In the genomic region with DNA sequence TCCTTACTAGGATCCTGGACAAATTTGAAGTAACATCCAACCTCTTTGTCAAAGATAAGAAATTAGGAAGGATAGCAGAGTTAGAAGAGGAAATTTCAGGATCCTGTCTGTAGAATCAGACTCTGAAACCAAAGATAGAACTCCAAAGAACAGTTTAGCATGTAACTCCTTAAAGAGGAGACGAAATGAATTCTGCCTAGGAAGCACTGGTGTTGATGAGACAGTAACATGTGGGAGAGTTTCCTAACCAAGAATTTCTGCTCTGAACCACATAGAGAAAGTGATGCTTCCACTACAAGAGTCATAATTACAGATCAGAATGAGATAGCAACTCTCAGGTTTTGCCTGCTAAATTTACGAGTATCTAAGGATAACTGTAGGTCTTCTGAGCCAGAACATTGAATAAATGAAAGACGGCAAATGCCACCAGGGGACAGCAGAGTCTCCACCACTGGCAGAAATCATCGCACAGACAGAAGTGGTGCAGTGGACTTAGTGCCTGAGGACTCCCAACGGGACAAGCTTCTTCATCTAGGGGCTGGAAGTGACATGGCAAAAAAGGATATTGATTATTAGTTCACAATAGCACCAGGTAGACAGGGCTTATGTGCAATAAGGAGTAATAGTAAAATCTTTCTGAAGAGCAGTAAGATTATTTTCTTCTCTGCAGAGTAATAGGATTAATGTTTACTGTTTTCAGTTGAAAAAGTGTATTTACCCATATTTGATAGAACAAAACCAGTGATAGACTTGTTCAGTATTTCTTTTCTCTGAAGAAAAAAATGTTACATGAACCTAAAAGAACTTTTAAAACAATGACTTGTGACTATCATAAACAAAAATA, we compare ENCODE assay signal across 9 cellular contexts. TPM values are rescaled to one million over a fixed set of nuclear protein-coding genes. Genes with fewer than 3 reads are reported as not detected.
DNase-seq lines count a peak whose midpoint lies in the region; ATAC-seq and TF ChIP-seq lines count a peak whose summit lies in the region.
"Had no signal": no experiment of that assay in that cellular context is flagged by ENCODE, and none has a peak within 500 bp of the region (broad histone marks: within the 10 kb centered on the region; RNA-seq: fewer than 3 reads in every experiment).

No MANE protein-coding gene starts in this region.

- DNase-seq in AG09319 (ENCODE audit: extremely low read depth, low read depth) (peak; percentile 27), NCI-H2227 treated with DMSO at 0.1 percent for 48 hours (lab: John Stamatoyannopoulos, UW) (peak; percentile 43), memory B cell (ENCODE audit: low spot score in 2 of 2) (peak; percentile 22 to 29), stomach (peak; percentile 68)
- DNase-seq in activated CD4-positive, alpha-beta T cell treated with anti-CD3 and anti-CD28 coated beads, Interleukin-2, amount 10 ng/mL, durations not matched to agents 24 days and 14 days = peak; percentile 85
- DNase-seq in effector CD4-positive, alpha-beta T cell = peak; percentile 20

- H3K27me3 Mint-ChIP-seq in activated CD4-positive, alpha-beta T cell treated with anti-CD3 and anti-CD28 coated beads, Interleukin-2, amount 10 ng/mL, durations not matched to agents 24 days and 14 days = peaks cover 13% of the 10 kb centered on the region
- peaks cover 26% of the 10 kb centered on the region for H3K27me3 Mint-ChIP-seq in memory B cell

- H3K27ac ChIP-seq in stomach = no peak overlapping the region

- TF ChIP-seq EP300 in stomach (IDR thresholded peaks at IDR 0.05) = no peak

- H3K27ac Mint-ChIP-seq in activated CD4-positive, alpha-beta T cell treated with anti-CD3 and anti-CD28 coated beads, Interleukin-2, amount 10 ng/mL, durations not matched to agents 24 days and 14 days = no peak overlapping the region
- no peak overlapping the region for H3K27ac Mint-ChIP-seq in memory B cell
- H3K27ac Mint-ChIP-seq: stimulated activated naive CD8-positive, alpha-beta T cell treated with anti-CD3 and anti-CD28 coated beads, Interleukin-15, Interleukin-2, amounts not matched to agents 100 ng/mL and 50 ng/mL, for 24 hours had no signal

- intact Hi-C loops in activated CD4-positive, alpha-beta T cell treated with anti-CD3 and anti-CD28 coated beads, Interleukin-2, amount 10 ng/mL, durations not matched to agents 24 days and 14 days (cut with micrococcal nuclease) = loop anchor here (1.0 to 10.0 kb wide), 4 partner anchors 120 to 717 kb away; no protein-coding TSS in a partner anchor
- intact Hi-C loops in stomach (cut with DNase I; ENCODE audit: low total_unique reads) = loop anchor here (5.0 to 10.0 kb wide), 3 partner anchors 122 to 475 kb away; no protein-coding TSS in a partner anchor

- H3K9me3 ChIP-seq in stomach = no peaks in the 10 kb centered on the region

- no peaks in the 10 kb centered on the region for H3K27me3 ChIP-seq in stomach

- ATAC-seq in GM18517 (IDR thresholded peaks at IDR 0.05; ENCODE audit: unreplicated experiment) (peak; percentile 91), HG03039 (IDR thresholded peaks at IDR 0.05; ENCODE audit: unreplicated experiment) (peak; percentile 77), memory B cell (ENCODE audit: low read depth) (peak; percentile 76)

- H3K36me3 Mint-ChIP-seq in activated CD4-positive, alpha-beta T cell treated with anti-CD3 and anti-CD28 coated beads, Interleukin-2, amount 10 ng/mL, durations not matched to agents 24 days and 14 days (ENCODE audit: low read depth) = no peaks in the 10 kb centered on the region
- no peaks in the 10 kb centered on the region for H3K36me3 Mint-ChIP-seq in memory B cell

- no peak overlapping the region for H3K4me3 ChIP-seq in stomach

- H3K36me3 ChIP-seq in stomach = no peaks in the 10 kb centered on the region

- H3K4me1 Mint-ChIP-seq in activated CD4-positive, alpha-beta T cell treated with anti-CD3 and anti-CD28 coated beads, Interleukin-2, amount 10 ng/mL, durations not matched to agents 24 days and 14 days = peaks cover 26% of the 10 kb centered on the region
- no peaks in the 10 kb centered on the region for H3K4me1 Mint-ChIP-seq in memory B cell

- 16 to 22% (median 19%) methylated on average over 5 of the region's 5 CpGs for WGBS in stomach, 5 donors

- peaks cover 0 to 7% (median 0%) of the 10 kb centered on the region in 4 donors for H3K4me1 ChIP-seq in stomach

- H3K9me3 Mint-ChIP-seq in activated CD4-positive, alpha-beta T cell treated with anti-CD3 and anti-CD28 coated beads, Interleukin-2, amount 10 ng/mL, durations not matched to agents 24 days and 14 days = no peaks in the 10 kb centered on the region
- H3K9me3 Mint-ChIP-seq in memory B cell = no peaks in the 10 kb centered on the region
- H3K9me3 Mint-ChIP-seq: stimulated activated naive CD8-positive, alpha-beta T cell treated with anti-CD3 and anti-CD28 coated beads, Interleukin-15, Interleukin-2, amounts not matched to agents 100 ng/mL and 50 ng/mL, for 24 hours had no signal

- peak; percentile 94 for TF ChIP-seq CTCF in AG09319 (IDR thresholded peaks at IDR 0.05; ENCODE audit: low read depth, low read length)
- peak in 5 of 7 experiments; percentile 65 to 97 (median 80) for TF ChIP-seq CTCF in stomach (IDR thresholded peaks at IDR 0.05)

- TF ChIP-seq POLR2A in stomach (IDR thresholded peaks at IDR 0.05) = no peak

- no peak overlapping the region for H3K4me3 Mint-ChIP-seq in activated CD4-positive, alpha-beta T cell treated with anti-CD3 and anti-CD28 coated beads, Interleukin-2, amount 10 ng/mL, durations not matched to agents 24 days and 14 days
- H3K4me3 Mint-ChIP-seq in memory B cell = no peak overlapping the region
- H3K4me3 Mint-ChIP-seq: stimulated activated naive CD8-positive, alpha-beta T cell treated with anti-CD3 and anti-CD28 coated beads, Interleukin-15, Interleukin-2, amounts not matched to agents 100 ng/mL and 50 ng/mL, for 24 hours had no signal

RNA-seq across cellular contexts. Expression of a gene that starts 6.7 kb away (rescaled TPM):
- 62.9 and 64.7 TPM in 2 replicates for total RNA-seq in activated CD4-positive, alpha-beta T cell treated with anti-CD3 and anti-CD28 coated beads, Interleukin-2, amount 10 ng/mL, durations not matched to agents 24 days and 14 days
- 10 to 100 TPM in 4 of 5 donors, 1 to 10 TPM in 1; 1.2 to 98.5 (median 12.9) TPM for total RNA-seq in stomach
- 10 to 100 TPM; 18.3 to 22.1 (median 20.9) TPM for polyA plus RNA-seq in stomach

RNA-seq across cellular contexts. Expression of a gene that starts 38.9 kb away (rescaled TPM):
- total RNA-seq in activated CD4-positive, alpha-beta T cell treated with anti-CD3 and anti-CD28 coated beads, Interleukin-2, amount 10 ng/mL, durations not matched to agents 24 days and 14 days = 19.1 and 19.2 TPM in 2 replicates
- 100 to 1,000 TPM in 1 of 5 donors, 10 to 100 TPM in 4; 28.7 to 109 (median 38.8) TPM for total RNA-seq in stomach
- polyA plus RNA-seq in stomach = 10 to 100 TPM in 1 of 3 donors, 1 to 10 TPM in 2; 4.8 to 15.7 (median 6.8) TPM

RNA-seq across cellular contexts. Expression of a gene that starts 57.8 kb away (rescaled TPM):
- 20.8 and 24.7 TPM in 2 replicates for total RNA-seq in activated CD4-positive, alpha-beta T cell treated with anti-CD3 and anti-CD28 coated beads, Interleukin-2, amount 10 ng/mL, durations not matched to agents 24 days and 14 days
- total RNA-seq in stomach = 10 to 100 TPM in 4 of 5 donors, 1 to 10 TPM in 1; 9.3 to 78.0 (median 42.9) TPM
- polyA plus RNA-seq in stomach = 10 to 100 TPM; 18.1 to 24.7 (median 18.8) TPM

RNA-seq across cellular contexts. Expression of a gene that starts 58.3 kb away (rescaled TPM):
- 16.7 and 18.8 TPM in 2 replicates for total RNA-seq in activated CD4-positive, alpha-beta T cell treated with anti-CD3 and anti-CD28 coated beads, Interleukin-2, amount 10 ng/mL, durations not matched to agents 24 days and 14 days
- total RNA-seq in stomach = 10 to 100 TPM in 1 of 5 donors, 1 to 10 TPM in 3, under 1 TPM in 1; 0.29 to 23.5 (median 2.9) TPM
- polyA plus RNA-seq in stomach = 1 to 10 TPM; 2.0 to 3.5 (median 2.1) TPM

Comparison
In these comparisons a context has a peak if more than half of its experiments do, and no peak if none do; other contexts are left out.
1. DNase-seq: peak in every context shown above with its lines; median percentile 85 in activated CD4-positive, alpha-beta T cell treated with anti-CD3 and anti-CD28 coated beads, Interleukin-2, amount 10 ng/mL, durations not matched to agents 24 days and 14 days; 68 in stomach; 43 in NCI-H2227 treated with DMSO at 0.1 percent for 48 hours; 27 in AG09319; 26 in memory B cell; 20 in effector CD4-positive, alpha-beta T cell.